1 cellular context compared by ENCODE assay signal in the genomic region with DNA sequence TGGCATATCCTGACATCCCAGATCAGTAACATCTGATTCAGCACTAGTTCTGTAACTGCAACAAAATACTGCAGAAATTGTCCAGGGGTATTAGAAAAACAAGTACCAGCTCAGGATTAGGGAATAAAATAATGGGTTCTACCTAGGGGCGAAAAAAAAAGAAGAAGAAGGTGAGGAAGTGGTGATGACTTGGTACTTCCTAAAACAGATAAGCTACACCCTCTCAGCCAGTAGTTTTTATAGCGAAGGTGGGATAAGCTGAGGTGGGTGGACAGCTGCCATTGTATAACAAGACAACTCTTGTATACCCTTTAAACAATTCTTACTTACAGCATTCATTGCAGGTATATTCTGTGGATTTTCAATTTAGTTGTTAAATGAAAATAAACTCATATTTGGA.
TF ChIP-seq lines count a peak whose summit lies in the region.

No MANE protein-coding gene starts in this region.

TF ChIP-seq in GM23338, 12 proteins besides CTCF, POLR2A, EP300 and RAD21:
- TF ChIP-seq, protein P1, sequence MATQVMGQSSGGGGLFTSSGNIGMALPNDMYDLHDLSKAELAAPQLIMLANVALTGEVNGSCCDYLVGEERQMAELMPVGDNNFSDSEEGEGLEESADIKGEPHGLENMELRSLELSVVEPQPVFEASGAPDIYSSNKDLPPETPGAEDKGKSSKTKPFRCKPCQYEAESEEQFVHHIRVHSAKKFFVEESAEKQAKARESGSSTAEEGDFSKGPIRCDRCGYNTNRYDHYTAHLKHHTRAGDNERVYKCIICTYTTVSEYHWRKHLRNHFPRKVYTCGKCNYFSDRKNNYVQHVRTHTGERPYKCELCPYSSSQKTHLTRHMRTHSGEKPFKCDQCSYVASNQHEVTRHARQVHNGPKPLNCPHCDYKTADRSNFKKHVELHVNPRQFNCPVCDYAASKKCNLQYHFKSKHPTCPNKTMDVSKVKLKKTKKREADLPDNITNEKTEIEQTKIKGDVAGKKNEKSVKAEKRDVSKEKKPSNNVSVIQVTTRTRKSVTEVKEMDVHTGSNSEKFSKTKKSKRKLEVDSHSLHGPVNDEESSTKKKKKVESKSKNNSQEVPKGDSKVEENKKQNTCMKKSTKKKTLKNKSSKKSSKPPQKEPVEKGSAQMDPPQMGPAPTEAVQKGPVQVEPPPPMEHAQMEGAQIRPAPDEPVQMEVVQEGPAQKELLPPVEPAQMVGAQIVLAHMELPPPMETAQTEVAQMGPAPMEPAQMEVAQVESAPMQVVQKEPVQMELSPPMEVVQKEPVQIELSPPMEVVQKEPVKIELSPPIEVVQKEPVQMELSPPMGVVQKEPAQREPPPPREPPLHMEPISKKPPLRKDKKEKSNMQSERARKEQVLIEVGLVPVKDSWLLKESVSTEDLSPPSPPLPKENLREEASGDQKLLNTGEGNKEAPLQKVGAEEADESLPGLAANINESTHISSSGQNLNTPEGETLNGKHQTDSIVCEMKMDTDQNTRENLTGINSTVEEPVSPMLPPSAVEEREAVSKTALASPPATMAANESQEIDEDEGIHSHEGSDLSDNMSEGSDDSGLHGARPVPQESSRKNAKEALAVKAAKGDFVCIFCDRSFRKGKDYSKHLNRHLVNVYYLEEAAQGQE (IDR thresholded peaks at IDR 0.05; ENCODE audit: unreplicated experiment) = no peak
- TF ChIP-seq, protein P2, sequence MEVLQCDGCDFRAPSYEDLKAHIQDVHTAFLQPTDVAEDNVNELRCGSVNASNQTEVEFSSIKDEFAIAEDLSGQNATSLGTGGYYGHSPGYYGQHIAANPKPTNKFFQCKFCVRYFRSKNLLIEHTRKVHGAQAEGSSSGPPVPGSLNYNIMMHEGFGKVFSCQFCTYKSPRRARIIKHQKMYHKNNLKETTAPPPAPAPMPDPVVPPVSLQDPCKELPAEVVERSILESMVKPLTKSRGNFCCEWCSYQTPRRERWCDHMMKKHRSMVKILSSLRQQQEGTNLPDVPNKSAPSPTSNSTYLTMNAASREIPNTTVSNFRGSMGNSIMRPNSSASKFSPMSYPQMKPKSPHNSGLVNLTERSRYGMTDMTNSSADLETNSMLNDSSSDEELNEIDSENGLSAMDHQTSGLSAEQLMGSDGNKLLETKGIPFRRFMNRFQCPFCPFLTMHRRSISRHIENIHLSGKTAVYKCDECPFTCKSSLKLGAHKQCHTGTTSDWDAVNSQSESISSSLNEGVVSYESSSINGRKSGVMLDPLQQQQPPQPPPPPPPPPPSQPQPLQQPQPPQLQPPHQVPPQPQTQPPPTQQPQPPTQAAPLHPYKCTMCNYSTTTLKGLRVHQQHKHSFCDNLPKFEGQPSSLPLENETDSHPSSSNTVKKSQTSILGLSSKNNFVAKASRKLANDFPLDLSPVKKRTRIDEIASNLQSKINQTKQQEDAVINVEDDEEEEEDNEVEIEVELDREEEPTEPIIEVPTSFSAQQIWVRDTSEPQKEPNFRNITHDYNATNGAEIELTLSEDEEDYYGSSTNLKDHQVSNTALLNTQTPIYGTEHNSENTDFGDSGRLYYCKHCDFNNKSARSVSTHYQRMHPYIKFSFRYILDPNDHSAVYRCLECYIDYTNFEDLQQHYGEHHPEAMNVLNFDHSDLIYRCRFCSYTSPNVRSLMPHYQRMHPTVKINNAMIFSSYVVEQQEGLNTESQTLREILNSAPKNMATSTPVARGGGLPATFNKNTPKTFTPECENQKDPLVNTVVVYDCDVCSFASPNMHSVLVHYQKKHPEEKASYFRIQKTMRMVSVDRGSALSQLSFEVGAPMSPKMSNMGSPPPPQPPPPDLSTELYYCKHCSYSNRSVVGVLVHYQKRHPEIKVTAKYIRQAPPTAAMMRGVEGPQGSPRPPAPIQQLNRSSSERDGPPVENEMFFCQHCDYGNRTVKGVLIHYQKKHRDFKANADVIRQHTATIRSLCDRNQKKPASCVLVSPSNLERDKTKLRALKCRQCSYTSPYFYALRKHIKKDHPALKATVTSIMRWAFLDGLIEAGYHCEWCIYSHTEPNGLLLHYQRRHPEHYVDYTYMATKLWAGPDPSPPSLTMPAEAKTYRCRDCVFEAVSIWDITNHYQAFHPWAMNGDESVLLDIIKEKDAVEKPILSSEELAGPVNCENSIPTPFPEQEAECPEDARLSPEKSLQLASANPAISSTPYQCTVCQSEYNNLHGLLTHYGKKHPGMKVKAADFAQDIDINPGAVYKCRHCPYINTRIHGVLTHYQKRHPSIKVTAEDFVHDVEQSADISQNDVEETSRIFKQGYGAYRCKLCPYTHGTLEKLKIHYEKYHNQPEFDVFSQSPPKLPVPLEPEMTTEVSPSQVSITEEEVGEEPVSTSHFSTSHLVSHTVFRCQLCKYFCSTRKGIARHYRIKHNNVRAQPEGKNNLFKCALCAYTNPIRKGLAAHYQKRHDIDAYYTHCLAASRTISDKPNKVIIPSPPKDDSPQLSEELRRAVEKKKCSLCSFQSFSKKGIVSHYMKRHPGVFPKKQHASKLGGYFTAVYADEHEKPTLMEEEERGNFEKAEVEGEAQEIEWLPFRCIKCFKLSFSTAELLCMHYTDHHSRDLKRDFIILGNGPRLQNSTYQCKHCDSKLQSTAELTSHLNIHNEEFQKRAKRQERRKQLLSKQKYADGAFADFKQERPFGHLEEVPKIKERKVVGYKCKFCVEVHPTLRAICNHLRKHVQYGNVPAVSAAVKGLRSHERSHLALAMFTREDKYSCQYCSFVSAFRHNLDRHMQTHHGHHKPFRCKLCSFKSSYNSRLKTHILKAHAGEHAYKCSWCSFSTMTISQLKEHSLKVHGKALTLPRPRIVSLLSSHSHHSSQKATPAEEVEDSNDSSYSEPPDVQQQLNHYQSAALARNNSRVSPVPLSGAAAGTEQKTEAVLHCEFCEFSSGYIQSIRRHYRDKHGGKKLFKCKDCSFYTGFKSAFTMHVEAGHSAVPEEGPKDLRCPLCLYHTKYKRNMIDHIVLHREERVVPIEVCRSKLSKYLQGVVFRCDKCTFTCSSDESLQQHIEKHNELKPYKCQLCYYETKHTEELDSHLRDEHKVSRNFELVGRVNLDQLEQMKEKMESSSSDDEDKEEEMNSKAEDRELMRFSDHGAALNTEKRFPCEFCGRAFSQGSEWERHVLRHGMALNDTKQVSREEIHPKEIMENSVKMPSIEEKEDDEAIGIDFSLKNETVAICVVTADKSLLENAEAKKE (CRISPR knock-in tag; IDR thresholded peaks at IDR 0.05) = no peak
- no peak for TF ChIP-seq NANOG (IDR thresholded peaks at IDR 0.05; ENCODE audit: borderline replicate concordance)
- no peak for TF ChIP-seq ZNF114 (CRISPR knock-in tag; IDR thresholded peaks at IDR 0.05)
- no peak for TF ChIP-seq POLR2AphosphoS5 (IDR thresholded peaks at IDR 0.05; ENCODE audit: low read depth)
